8 cellular contexts compared by ENCODE assay signal in the genomic region with DNA sequence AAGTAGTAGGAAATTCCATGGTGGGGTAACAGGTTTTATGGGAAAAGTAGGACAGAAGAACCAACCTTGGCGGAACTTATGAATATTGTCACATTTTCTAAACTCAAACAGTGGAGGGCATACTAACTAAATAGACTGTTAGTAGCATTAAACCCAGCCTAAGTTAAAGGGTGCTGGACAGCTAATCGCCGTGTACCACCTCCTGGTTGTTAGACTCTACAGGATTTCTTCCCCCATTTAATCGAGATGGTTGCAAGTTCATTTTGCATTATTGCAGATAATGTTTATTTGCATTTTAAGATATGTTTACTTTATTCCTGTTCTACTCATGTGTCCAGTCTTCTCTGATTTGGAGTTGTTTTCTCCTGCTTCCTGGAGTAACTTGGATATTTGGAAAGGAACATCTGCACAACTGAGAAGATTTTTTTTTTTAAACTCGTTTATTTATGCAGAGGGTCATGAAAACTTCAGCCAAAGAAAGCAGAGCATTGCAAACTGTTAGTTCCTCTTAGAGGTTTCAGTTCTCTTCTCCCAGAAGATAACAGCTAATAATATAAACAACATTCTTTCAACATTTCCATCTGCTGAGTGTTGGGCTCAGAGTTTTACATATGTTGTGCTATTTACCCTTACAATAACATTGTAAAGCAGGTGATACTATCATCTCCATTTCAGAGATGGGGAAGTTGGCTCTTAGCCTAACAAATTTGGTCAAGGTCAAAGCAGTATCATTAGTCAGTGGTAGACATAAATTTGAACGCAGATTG. TPM values are rescaled to one million over a fixed set of nuclear protein-coding genes. Genes with fewer than 3 reads are reported as not detected.
DNase-seq lines count a peak whose midpoint lies in the region; ATAC-seq and TF ChIP-seq lines count a peak whose summit lies in the region.

No MANE protein-coding gene starts in this region.

- TF ChIP-seq CTCF in HEK293 (tag by site-specific recombination; IDR thresholded peaks at IDR 0.05) (no peak), MM.1S (IDR thresholded peaks at IDR 0.05; ENCODE audit: low read length) (no peak), left lung (IDR thresholded peaks at IDR 0.05) (no peak)

- H3K4me3 Mint-ChIP-seq in activated naive CD4-positive, alpha-beta T cell treated with anti-CD3 and anti-CD28 coated beads, Interleukin-2, amount 10 ng/mL, durations not matched to agents 7 days and 5 days = no peak overlapping the region
- no peak overlapping the region for H3K4me3 Mint-ChIP-seq in activated CD4-positive, alpha-beta T cell treated with anti-CD3 and anti-CD28 coated beads, Interleukin-2, amount 10 ng/mL, durations not matched to agents 7 days and 5 days

- intact Hi-C loops in left lung (cut with DNase I) = no loop called here

- no peaks in the 10 kb centered on the region for H3K79me2 ChIP-seq in MM.1S (ENCODE audit: low read length)

- H3K4me1 Mint-ChIP-seq in activated naive CD4-positive, alpha-beta T cell treated with anti-CD3 and anti-CD28 coated beads, Interleukin-2, amount 10 ng/mL, durations not matched to agents 7 days and 5 days = no peaks in the 10 kb centered on the region
- no peaks in the 10 kb centered on the region for H3K4me1 Mint-ChIP-seq in activated CD4-positive, alpha-beta T cell treated with anti-CD3 and anti-CD28 coated beads, Interleukin-2, amount 10 ng/mL, durations not matched to agents 7 days and 5 days

- peak; percentile 54 for DNase-seq in MM.1S
- no peak for DNase-seq in left lung
- no peak for DNase-seq in activated naive CD4-positive, alpha-beta T cell treated with anti-CD3 and anti-CD28 coated beads, Interleukin-2, amount 10 ng/mL, durations not matched to agents 7 days and 5 days
- DNase-seq in activated CD4-positive, alpha-beta T cell treated with anti-CD3 and anti-CD28 coated beads, Interleukin-2, amount 10 ng/mL, durations not matched to agents 7 days and 5 days = no peak
- no peak for DNase-seq in iPS-NIHi7 (ENCODE audit: extremely low spot score)
- no peak for DNase-seq in stimulated activated naive CD8-positive, alpha-beta T cell treated with anti-CD3 and anti-CD28 coated beads, Interleukin-15, Interleukin-2, amounts not matched to agents 100 U/mL and 50 U/mL, for 24 hours

- H3K4me2 ChIP-seq in MM.1S (ENCODE audit: low read depth, low read length) = peak overlapping the region; percentile 56

- peaks cover 11% of the 10 kb centered on the region for H3K27me3 Mint-ChIP-seq in activated naive CD4-positive, alpha-beta T cell treated with anti-CD3 and anti-CD28 coated beads, Interleukin-2, amount 10 ng/mL, durations not matched to agents 7 days and 5 days
- peaks cover 3% of the 10 kb centered on the region for H3K27me3 Mint-ChIP-seq in activated CD4-positive, alpha-beta T cell treated with anti-CD3 and anti-CD28 coated beads, Interleukin-2, amount 10 ng/mL, durations not matched to agents 7 days and 5 days

- H3K9me3 ChIP-seq in HEK293 (ENCODE audit: control insufficient read depth, insufficient read depth, low read depth, low read length) = no peaks in the 10 kb centered on the region
- no peaks in the 10 kb centered on the region for H3K9me3 ChIP-seq in MM.1S (replicated peaks; ENCODE audit: insufficient read depth, low read length)
- no peaks in the 10 kb centered on the region for H3K9me3 ChIP-seq in left lung

- H3K9me2 ChIP-seq in MM.1S (replicated peaks; ENCODE audit: insufficient read depth, low read length) = no peaks in the 10 kb centered on the region

- CTCF ChIA-PET in HEK293 (lab: Yijun Ruan, JAX) = interaction anchor here (0.6 to 1.6 kb wide), 3 partner anchors 51 to 1689 kb away, joined by 3 read pairs; no protein-coding TSS in a partner anchor
- CTCF ChIA-PET in activated naive CD4-positive, alpha-beta T cell treated with anti-CD3 and anti-CD28 coated beads, Interleukin-2, amount 10 ng/mL, durations not matched to agents 7 days and 5 days (lab: Charles Lee) = no interaction called here
- CTCF ChIA-PET in activated CD4-positive, alpha-beta T cell treated with anti-CD3 and anti-CD28 coated beads, Interleukin-2, amount 10 ng/mL, durations not matched to agents 7 days and 5 days (lab: Charles Lee) = no interaction called here

- H3K27me3 ChIP-seq in MM.1S (replicated peaks; ENCODE audit: insufficient read depth, low read length) (no peaks in the 10 kb centered on the region), left lung (no peaks in the 10 kb centered on the region)

- H3K9me3 Mint-ChIP-seq in activated naive CD4-positive, alpha-beta T cell treated with anti-CD3 and anti-CD28 coated beads, Interleukin-2, amount 10 ng/mL, durations not matched to agents 7 days and 5 days = no peaks in the 10 kb centered on the region
- H3K9me3 Mint-ChIP-seq in activated CD4-positive, alpha-beta T cell treated with anti-CD3 and anti-CD28 coated beads, Interleukin-2, amount 10 ng/mL, durations not matched to agents 7 days and 5 days = no peaks in the 10 kb centered on the region

- H3K36me3 ChIP-seq in HEK293 (ENCODE audit: control insufficient read depth in 2 of 2, insufficient read depth in 1 of 2, low read length in 2 of 2) (no peaks in the 10 kb centered on the region), MM.1S (replicated peaks; ENCODE audit: insufficient read depth, low read length) (no peaks in the 10 kb centered on the region), left lung (no peaks in the 10 kb centered on the region)

- H4K20me1 ChIP-seq in MM.1S (ENCODE audit: insufficient read depth, low read length) = no peaks in the 10 kb centered on the region

- peaks cover 12% of the 10 kb centered on the region for H3F3A ChIP-seq in MM.1S (ENCODE audit: insufficient read depth, low read length)

- ATAC-seq in GM18505 (IDR thresholded peaks at IDR 0.05; ENCODE audit: unreplicated experiment) (peak; percentile 86), left lung (peak; percentile 64)
- no peak for ATAC-seq in stimulated activated naive CD8-positive, alpha-beta T cell treated with anti-CD3 and anti-CD28 coated beads, Interleukin-15, Interleukin-2, amounts not matched to agents 100 U/mL and 50 U/mL, for 24 hours

- peak overlapping the region; percentile 3; the same call in 1 of the 2 replicates for H3K9ac ChIP-seq in MM.1S (ENCODE audit: low read length)

- H3K27ac Mint-ChIP-seq in activated naive CD4-positive, alpha-beta T cell treated with anti-CD3 and anti-CD28 coated beads, Interleukin-2, amount 10 ng/mL, durations not matched to agents 7 days and 5 days = no peak overlapping the region
- H3K27ac Mint-ChIP-seq in activated CD4-positive, alpha-beta T cell treated with anti-CD3 and anti-CD28 coated beads, Interleukin-2, amount 10 ng/mL, durations not matched to agents 7 days and 5 days = no peak overlapping the region

- no peak overlapping the region for H3K27ac ChIP-seq in HEK293 (ENCODE audit: extremely low read depth, low read depth, low read length)
- H3K27ac ChIP-seq in MM.1S (ENCODE audit: low read length) = peak overlapping the region; percentile 75; the same call in 1 of the 2 replicates
- H3K27ac ChIP-seq in left lung = peak overlapping the region; percentile 2 to 46

- H2AFZ ChIP-seq in MM.1S (ENCODE audit: low read length) = peak overlapping the region; percentile 22

- H3K36me3 Mint-ChIP-seq in activated naive CD4-positive, alpha-beta T cell treated with anti-CD3 and anti-CD28 coated beads, Interleukin-2, amount 10 ng/mL, durations not matched to agents 7 days and 5 days = no peaks in the 10 kb centered on the region
- no peaks in the 10 kb centered on the region for H3K36me3 Mint-ChIP-seq in activated CD4-positive, alpha-beta T cell treated with anti-CD3 and anti-CD28 coated beads, Interleukin-2, amount 10 ng/mL, durations not matched to agents 7 days and 5 days (ENCODE audit: low read depth)

- H3K4me3 ChIP-seq in HEK293 (ENCODE audit: low read depth, low read length) = no peak overlapping the region
- no peak overlapping the region; the same call in 1 of the 2 replicates for H3K4me3 ChIP-seq in MM.1S (ENCODE audit: low read length)
- no peak overlapping the region for H3K4me3 ChIP-seq in left lung

- peaks cover 4% of the 10 kb centered on the region for H3K4me1 ChIP-seq in HEK293 (ENCODE audit: control insufficient read depth, insufficient read depth, low read length)
- H3K4me1 ChIP-seq in MM.1S (ENCODE audit: low read length) = peaks cover 17% of the 10 kb centered on the region
- peaks cover 0 to 26% of the 10 kb centered on the region in 2 donors for H3K4me1 ChIP-seq in left lung

- POLR2A ChIA-PET in HEK293 (lab: Yijun Ruan, JAX) = interaction anchor here (1.4 kb wide), 1 partner anchor 51 kb away, joined by 5 read pairs; the partner anchor contains the start of gene TBC1D9
- POLR2A ChIA-PET in activated CD4-positive, alpha-beta T cell treated with anti-CD3 and anti-CD28 coated beads, Interleukin-2, amount 10 ng/mL, durations not matched to agents 7 days and 5 days (lab: Charles Lee) = no interaction called here

- TF ChIP-seq POLR2A in GM18505 (IDR thresholded peaks at IDR 0.05; ENCODE audit: borderline replicate concordance, extremely low read depth, insufficient read depth, insufficient read length) = no peak

TF ChIP-seq in HEK293, 187 proteins besides CTCF, POLR2A, EP300 and RAD21 (continues in another document):
- TF ChIP-seq ZNF266 (tag by site-specific recombination; IDR thresholded peaks at IDR 0.05; ENCODE audit: low read depth) (no peak), ZNF610 (tag by site-specific recombination; IDR thresholded peaks at IDR 0.05; ENCODE audit: borderline replicate concordance) (no peak), ZBTB48 (tag by site-specific recombination; IDR thresholded peaks at IDR 0.05) (no peak), ZNF510 (tag by site-specific recombination; IDR thresholded peaks at IDR 0.05; ENCODE audit: insufficient replicate concordance) (no peak), ZNF561 (tag by site-specific recombination; IDR thresholded peaks at IDR 0.05; ENCODE audit: borderline replicate concordance) (no peak), ZNF768 (tag by site-specific recombination; IDR thresholded peaks at IDR 0.05) (no peak)

RNA-seq across cellular contexts. Expression of gene TBC1D9, which starts 51.5 kb away (rescaled TPM):
- 10 to 100 TPM; 29.0 to 34.0 TPM for total RNA-seq in left lung
- under 1 TPM in 1 of 2 experiments, not detected in 1; 0.04 TPM for total RNA-seq in activated CD4-positive, alpha-beta T cell treated with anti-CD3 and anti-CD28 coated beads, Interleukin-2, amount 10 ng/mL, durations not matched to agents 7 days and 5 days

Comparison
In these comparisons a context has a peak if more than half of its experiments do, and no peak if none do; other contexts are left out.
1. RNA of gene TBC1D9, which starts 51.5 kb away (total RNA-seq): 29.0 to 34.0 TPM in left lung; 0.04 TPM in activated CD4-positive, alpha-beta T cell treated with anti-CD3 and anti-CD28 coated beads, Interleukin-2, amount 10 ng/mL, durations not matched to agents 7 days and 5 days; every median in the first group is over 10 times any median in the second.